28 cellular contexts compared by ENCODE assay signal in the genomic region with DNA sequence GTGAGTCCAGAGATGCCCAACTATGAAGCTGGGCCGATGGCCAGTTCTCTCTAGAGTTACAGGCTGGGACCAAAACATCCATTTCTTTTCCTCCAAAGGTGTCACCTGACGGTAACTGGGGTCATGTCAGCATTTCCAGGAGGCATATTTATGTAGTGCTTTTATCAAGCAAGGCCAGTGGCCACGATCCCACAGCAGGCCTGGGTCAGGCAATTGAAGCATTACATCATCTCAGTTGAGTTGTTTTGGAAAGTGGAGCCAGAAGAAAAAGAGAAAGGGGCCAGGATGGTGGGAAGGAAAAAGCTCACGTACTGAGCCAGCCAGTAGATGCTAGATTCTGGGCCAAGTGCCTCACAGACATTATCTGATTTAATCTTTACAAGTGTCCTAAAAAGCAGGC.
"Had no signal": no experiment of that assay in that cellular context is flagged by ENCODE, and none has a peak within 500 bp of the region (broad histone marks: within the 10 kb centered on the region; RNA-seq: fewer than 3 reads in every experiment).

No MANE protein-coding gene starts in this region.

- H3K9me3 Mint-ChIP-seq: dendritic cell treated with granulocyte-macrophage colony-stimulating factor and Interleukin-4, amounts not matched to agents 40 ng/mL and 50 ng/mL, for 4 days; endodermal cell had no signal

- H3K36me3 ChIP-seq: colonic mucosa, esophagus muscularis mucosa, esophagus squamous epithelium, gastrocnemius medialis, gastroesophageal sphincter, heart left ventricle, heart right ventricle had no signal

- H3K4me3 Mint-ChIP-seq: dendritic cell treated with granulocyte-macrophage colony-stimulating factor and Interleukin-4, amounts not matched to agents 40 ng/mL and 50 ng/mL, for 4 days; effector memory CD8-positive, alpha-beta T cell; endodermal cell had no signal

- FAIRE-seq: colon, endometrium, endothelial cell of umbilical vein, frontal cortex had no signal

- H3K9me3 ChIP-seq: colonic mucosa, esophagus muscularis mucosa, esophagus squamous epithelium, gastrocnemius medialis, gastroesophageal sphincter, heart left ventricle had no signal

- H3K4me1 ChIP-seq: colonic mucosa, esophagus muscularis mucosa, esophagus squamous epithelium, foreskin keratinocyte, gastrocnemius medialis, gastroesophageal sphincter, heart left ventricle, heart right ventricle had no signal

- H3K4me3 ChIP-seq: colonic mucosa, coronary artery, dorsolateral prefrontal cortex, esophagus muscularis mucosa, esophagus squamous epithelium, gastrocnemius medialis, gastroesophageal sphincter, heart left ventricle, heart right ventricle had no signal

- H3K27me3 Mint-ChIP-seq: dendritic cell treated with granulocyte-macrophage colony-stimulating factor and Interleukin-4, amounts not matched to agents 40 ng/mL and 50 ng/mL, for 4 days had no signal

- DNase-seq: colonic mucosa; cortex of kidney; dermis blood vessel endothelial cell; dorsolateral prefrontal cortex; effector CD4-positive, alpha-beta T cell; effector CD8-positive, alpha-beta T cell; effector memory CD4-positive, alpha-beta T cell; effector memory CD8-positive, alpha-beta T cell; endodermal cell; erythroblast; esophagus squamous epithelium; foreskin fibroblast; foreskin keratinocyte; foreskin melanocyte; gastrocnemius medialis; glutamatergic neuron; head of caudate nucleus; heart left ventricle; heart right ventricle had no signal

- H3K27ac Mint-ChIP-seq: dendritic cell treated with granulocyte-macrophage colony-stimulating factor and Interleukin-4, amounts not matched to agents 40 ng/mL and 50 ng/mL, for 4 days; effector memory CD8-positive, alpha-beta T cell; endodermal cell had no signal

- H3K27ac ChIP-seq: colonic mucosa, coronary artery, dorsolateral prefrontal cortex, epithelial cell of prostate, esophagus muscularis mucosa, esophagus squamous epithelium, foreskin keratinocyte, gastrocnemius medialis, gastroesophageal sphincter, heart left ventricle, heart right ventricle had no signal

- H3K27me3 ChIP-seq: colonic mucosa, esophagus muscularis mucosa, esophagus squamous epithelium, foreskin keratinocyte, gastrocnemius medialis, gastroesophageal sphincter, heart left ventricle had no signal
